ENCODE assay signal across 9 cellular contexts in genomic region chr1:110341872-110342331, GRCh38. TPM values are rescaled to one million over a fixed set of nuclear protein-coding genes. Genes with fewer than 3 reads are reported as not detected.
DNase-seq lines count a peak whose midpoint lies in the region; ATAC-seq and TF ChIP-seq lines count a peak whose summit lies in the region.
"Had no signal": no experiment of that assay in that cellular context is flagged by ENCODE, and none has a peak within 500 bp of the region (broad histone marks: within the 10 kb centered on the region; RNA-seq: fewer than 3 reads in every experiment).

No MANE protein-coding gene starts in this region.

- H3K27me3 Mint-ChIP-seq in activated CD8-positive, alpha-beta T cell treated with anti-CD3 and anti-CD28 coated beads, Interleukin-2, amount 10 ng/mL, durations not matched to agents 7 days and 5 days (ENCODE audit: low read depth): no peaks in the 10 kb centered on the region
- no peaks in the 10 kb centered on the region for H3K27me3 Mint-ChIP-seq in activated CD8-positive, alpha-beta T cell treated with anti-CD3 and anti-CD28 coated beads for 36 hours

- H3K36me3 Mint-ChIP-seq in activated CD8-positive, alpha-beta T cell treated with anti-CD3 and anti-CD28 coated beads, Interleukin-2, amount 10 ng/mL, durations not matched to agents 7 days and 5 days (ENCODE audit: low read depth): peaks cover 67% of the 10 kb centered on the region
- peaks cover 62% of the 10 kb centered on the region for H3K36me3 Mint-ChIP-seq in activated CD8-positive, alpha-beta T cell treated with anti-CD3 and anti-CD28 coated beads for 36 hours (ENCODE audit: low read depth)

- peaks cover 65% of the 10 kb centered on the region for H4K20me1 ChIP-seq in PC-3 (ENCODE audit: low read length)

- H3K4me3 ChIP-seq in PC-3 (ENCODE audit: low read length) (peak overlapping the region; percentile 92), fibroblast of pulmonary artery (replicated peaks; ENCODE audit: low read depth, low read length) (peak overlapping the region; percentile 34), skeletal muscle tissue (ENCODE audit: low read length in 3 of 3) (peak overlapping the region; percentile 96 to 97 (median 97))
- H3K4me3 ChIP-seq: uterus had no signal

- H3K9ac ChIP-seq in PC-3 (ENCODE audit: low read length): peak overlapping the region; percentile 97; the same call in 1 of the 2 replicates
- peak overlapping the region; percentile 10 to 94 (median 53) for H3K9ac ChIP-seq in skeletal muscle tissue (ENCODE audit: low read depth in 1 of 3, low read length in 3 of 3)

- H3K9me3 ChIP-seq in PC-3 (ENCODE audit: low read length) (no peaks in the 10 kb centered on the region), skeletal muscle tissue (ENCODE audit: control insufficient read depth in 3 of 3, low read length in 3 of 3) (no peaks in the 10 kb centered on the region)
- H3K9me3 ChIP-seq: uterus had no signal

- H3K27me3 ChIP-seq in PC-3 (ENCODE audit: low read length) (no peaks in the 10 kb centered on the region), skeletal muscle tissue (ENCODE audit: control insufficient read depth in 3 of 3, insufficient read depth in 3 of 3, low read length in 3 of 3) (no peaks in the 10 kb centered on the region)
- H3K27me3 ChIP-seq: uterus had no signal

- no peak for TF ChIP-seq CTCF in activated CD8-positive, alpha-beta T cell treated with anti-CD3 and anti-CD28 coated beads for 36 hours (IDR thresholded peaks at IDR 0.05)
- TF ChIP-seq CTCF in PC-3 (conservative IDR thresholded peaks at IDR 0.05; ENCODE audit: low read depth, low read length) (no peak), fibroblast of pulmonary artery (IDR thresholded peaks at IDR 0.05; ENCODE audit: low read length, missing control alignments) (no peak)

- H3K4me1 Mint-ChIP-seq in activated CD8-positive, alpha-beta T cell treated with anti-CD3 and anti-CD28 coated beads, Interleukin-2, amount 10 ng/mL, durations not matched to agents 7 days and 5 days (ENCODE audit: low read depth): peaks cover 63% of the 10 kb centered on the region
- H3K4me1 Mint-ChIP-seq in activated CD8-positive, alpha-beta T cell treated with anti-CD3 and anti-CD28 coated beads for 36 hours (ENCODE audit: low read depth): peaks cover 61% of the 10 kb centered on the region

- H3K79me2 ChIP-seq in PC-3 (ENCODE audit: low read length): peaks cover 80% of the 10 kb centered on the region

- CTCF ChIA-PET in activated CD8-positive, alpha-beta T cell treated with anti-CD3 and anti-CD28 coated beads, Interleukin-2, amount 10 ng/mL, durations not matched to agents 7 days and 5 days (lab: Charles Lee): interaction anchor here (0.6 to 1.5 kb wide), 3 partner anchors 10 to 134 kb away, joined by 3 to 4 read pairs (median 3); no protein-coding TSS in a partner anchor
- CTCF ChIA-PET in activated CD8-positive, alpha-beta T cell treated with anti-CD3 and anti-CD28 coated beads for 36 hours (lab: Charles Lee): interaction anchor here (0.7 to 12.3 kb wide), 4 partner anchors 10 to 145 kb away, joined by 3 to 153 read pairs (median 3); partner anchors contain the start of gene KCNC4
- CTCF ChIA-PET in PC-3 (lab: Charles Lee): interaction anchor here (0.7 kb wide), 1 partner anchor 848 kb away, joined by 5 read pairs; the partner anchor contains the start of gene CYB561D1

- no peak overlapping the region for H2AFZ ChIP-seq in PC-3 (ENCODE audit: low read length)

- H3K4me1 ChIP-seq in PC-3 (ENCODE audit: insufficient read depth, low read length) (peaks cover 50% of the 10 kb centered on the region), skeletal muscle tissue (ENCODE audit: control insufficient read depth in 3 of 3, insufficient read depth in 3 of 3, low read length in 3 of 3) (peaks cover 36 to 57% (median 51%) of the 10 kb centered on the region in 3 donors)

- H3K4me3 Mint-ChIP-seq in activated CD8-positive, alpha-beta T cell treated with anti-CD3 and anti-CD28 coated beads, Interleukin-2, amount 10 ng/mL, durations not matched to agents 7 days and 5 days: no peak overlapping the region
- H3K4me3 Mint-ChIP-seq in activated CD8-positive, alpha-beta T cell treated with anti-CD3 and anti-CD28 coated beads for 36 hours: no peak overlapping the region

- H3F3A ChIP-seq in PC-3 (ENCODE audit: low read length, unreplicated experiment): no peaks in the 10 kb centered on the region

- H3K9me2 ChIP-seq in PC-3 (replicated peaks; ENCODE audit: low read length): no peaks in the 10 kb centered on the region

- H3K36me3 ChIP-seq in PC-3 (ENCODE audit: low read depth, low read length): peaks cover 48% of the 10 kb centered on the region; the same call in 1 of the 2 replicates
- H3K36me3 ChIP-seq in skeletal muscle tissue (ENCODE audit: control insufficient read depth in 3 of 3, insufficient read depth in 3 of 3, low read length in 3 of 3): peaks cover 15 to 18% (median 15%) of the 10 kb centered on the region in 3 donors
- H3K36me3 ChIP-seq: uterus had no signal

- no TSS peak for BruUV-seq in PC-3 (replicated peaks; lab: Mats Ljungman, UMichigan)

- peak overlapping the region; percentile 98 for H3K4me2 ChIP-seq in PC-3 (ENCODE audit: low read length)

- peak overlapping the region; percentile 24 for H3K27ac Mint-ChIP-seq in activated CD8-positive, alpha-beta T cell treated with anti-CD3 and anti-CD28 coated beads, Interleukin-2, amount 10 ng/mL, durations not matched to agents 7 days and 5 days
- H3K27ac Mint-ChIP-seq in activated CD8-positive, alpha-beta T cell treated with anti-CD3 and anti-CD28 coated beads for 36 hours: no peak overlapping the region

- intact Hi-C loops in activated CD8-positive, alpha-beta T cell treated with anti-CD3 and anti-CD28 coated beads for 36 hours (cut with micrococcal nuclease): no loop called here
- intact Hi-C loops in PC-3 (cut with micrococcal nuclease): no loop called here

- no peaks in the 10 kb centered on the region for H3K9me3 Mint-ChIP-seq in activated CD8-positive, alpha-beta T cell treated with anti-CD3 and anti-CD28 coated beads, Interleukin-2, amount 10 ng/mL, durations not matched to agents 7 days and 5 days (ENCODE audit: insufficient read depth)
- H3K9me3 Mint-ChIP-seq in activated CD8-positive, alpha-beta T cell treated with anti-CD3 and anti-CD28 coated beads for 36 hours: no peaks in the 10 kb centered on the region

- H3K27ac ChIP-seq in PC-3 (ENCODE audit: low read length) (no peak overlapping the region), skeletal muscle tissue (ENCODE audit: low read depth, low read length) (peak overlapping the region; percentile 15)
- H3K27ac ChIP-seq: uterus had no signal

- POLR2A ChIA-PET in activated CD8-positive, alpha-beta T cell treated with anti-CD3 and anti-CD28 coated beads, Interleukin-2, amount 10 ng/mL, durations not matched to agents 7 days and 5 days (lab: Charles Lee): no interaction called here
- POLR2A ChIA-PET in activated CD8-positive, alpha-beta T cell treated with anti-CD3 and anti-CD28 coated beads for 36 hours (lab: Charles Lee): interaction anchor here (1.3 to 5.0 kb wide), 4 partner anchors 9 to 138 kb away, joined by 3 to 17 read pairs (median 4); no protein-coding TSS in a partner anchor
- POLR2A ChIA-PET in PC-3 (lab: Charles Lee; ENCODE audit: unreplicated experiment): no interaction called here

- ATAC-seq in activated CD8-positive, alpha-beta T cell treated with anti-CD3 and anti-CD28 coated beads, Interleukin-2, amount 10 ng/mL, durations not matched to agents 7 days and 5 days: no peak
- no peak for ATAC-seq in activated CD8-positive, alpha-beta T cell treated with anti-CD3 and anti-CD28 coated beads for 36 hours
- ATAC-seq in PC-3: no peak
- no peak for ATAC-seq in HG03342 (IDR thresholded peaks at IDR 0.05; ENCODE audit: unreplicated experiment)

- DNase-seq in activated CD8-positive, alpha-beta T cell treated with anti-CD3 and anti-CD28 coated beads, Interleukin-2, amount 10 ng/mL, durations not matched to agents 7 days and 5 days: no peak
- DNase-seq in activated CD8-positive, alpha-beta T cell treated with anti-CD3 and anti-CD28 coated beads for 36 hours: no peak
- DNase-seq in PC-3 (no peak), fibroblast of pulmonary artery (ENCODE audit: low read depth) (no peak), NCI-H1417 (lab: John Stamatoyannopoulos, UW) (no peak)
- no peak for DNase-seq in stimulated activated CD4-positive, alpha-beta T cell treated with anti-CD3 and anti-CD28 coated beads, Interleukin-15, amount 100 ng/mL, for 24 hours
- DNase-seq: uterus had no signal

RNA-seq across cellular contexts. Expression of gene RBM15, which starts 2.7 kb away (rescaled TPM):
- total RNA-seq in activated CD8-positive, alpha-beta T cell treated with anti-CD3 and anti-CD28 coated beads, Interleukin-2, amount 10 ng/mL, durations not matched to agents 7 days and 5 days: 10 to 100 TPM; 72.0 to 75.5 TPM
- total RNA-seq in activated CD8-positive, alpha-beta T cell treated with anti-CD3 and anti-CD28 coated beads for 36 hours: 10 to 100 TPM; 70.8 to 72.5 TPM
- total RNA-seq in PC-3 (2014; rRNA removed): 41.3 and 47.0 TPM in 2 replicates
- 29.7 TPM for total RNA-seq in skeletal muscle tissue

RNA-seq across cellular contexts. Expression of gene SLC16A4, which starts 48.9 kb away (rescaled TPM):
- under 1 TPM; 0.23 to 0.26 TPM for total RNA-seq in activated CD8-positive, alpha-beta T cell treated with anti-CD3 and anti-CD28 coated beads, Interleukin-2, amount 10 ng/mL, durations not matched to agents 7 days and 5 days
- total RNA-seq in activated CD8-positive, alpha-beta T cell treated with anti-CD3 and anti-CD28 coated beads for 36 hours: under 1 TPM; 0.27 to 0.51 TPM
- total RNA-seq in PC-3 (2014; rRNA removed): 0.22 and 0.29 TPM in 2 replicates
- 12.5 TPM for total RNA-seq in skeletal muscle tissue

Comparison
In these comparisons a context has a peak if more than half of its experiments do, and no peak if none do; other contexts are left out.
1. H3K4me3 ChIP-seq: peak in every context shown above with its lines; median percentile 97 in skeletal muscle tissue; 92 in PC-3; 34 in fibroblast of pulmonary artery.